Comparison of ENCODE assay signal across 21 cellular contexts in genomic region chr4:8579526-8580320, GRCh38. TPM values are rescaled to one million over a fixed set of nuclear protein-coding genes. Genes with fewer than 3 reads are reported as not detected.
A peak's percentile ranks its signal among the peaks of the same experiment; 100 is the strongest.
DNase-seq lines count a peak whose midpoint lies in the region; ATAC-seq and TF ChIP-seq lines count a peak whose summit lies in the region.
"Had no signal": no experiment of that assay in that cellular context is flagged by ENCODE, and none has a peak within 500 bp of the region (broad histone marks: within the 10 kb centered on the region; RNA-seq: fewer than 3 reads in every experiment).

No MANE protein-coding gene starts in this region.

- no peaks in the 10 kb centered on the region for H3K79me2 ChIP-seq in osteoblast (ENCODE audit: insufficient read depth, low read length)

- H3K36me3 Mint-ChIP-seq in endodermal cell (ENCODE audit: low read depth) = no peaks in the 10 kb centered on the region
- H3K36me3 Mint-ChIP-seq: activated CD8-positive, alpha-beta memory T cell treated with anti-CD3 and anti-CD28 coated beads, Interleukin-2, amount 10 ng/mL, durations not matched to agents 7 days and 5 days had no signal

- TF ChIP-seq EP300 in Ishikawa (IDR thresholded peaks at IDR 0.05; ENCODE audit: borderline replicate concordance) = no peak

- H2AFZ ChIP-seq in osteoblast (ENCODE audit: low read length) = no peak overlapping the region
- H2AFZ ChIP-seq: GM23248 had no signal

- H3K4me1 ChIP-seq in endodermal cell (ENCODE audit: control insufficient read depth, insufficient read depth, low read length) (peaks cover 22% of the 10 kb centered on the region), osteoblast (ENCODE audit: insufficient read depth, low read length) (no peaks in the 10 kb centered on the region)
- H3K4me1 ChIP-seq: A549, breast epithelium, gastrocnemius medialis had no signal

- TF ChIP-seq RAD21 in Ishikawa (IDR thresholded peaks at IDR 0.05; ENCODE audit: low read depth) = no peak

- TF ChIP-seq CTCF in endodermal cell (conservative IDR thresholded peaks at IDR 0.05) (no peak), osteoblast (IDR thresholded peaks at IDR 0.05; ENCODE audit: extremely low read depth, low read depth, low read length) (no peak)

- ATAC-seq in HG03095 (IDR thresholded peaks at IDR 0.05; ENCODE audit: unreplicated experiment) = no peak
- ATAC-seq: gastrocnemius medialis had no signal

- 14 to 33% methylated on average over 8 to 12 of the region's 12 CpGs for WGBS in endodermal cell (ENCODE audit: insufficient coverage in 1 of 2, insufficient read length in 1 of 2), 2 experiments

- H3K4me1 Mint-ChIP-seq in endodermal cell = peaks cover 32% of the 10 kb centered on the region
- H3K4me1 Mint-ChIP-seq: activated CD4-positive, alpha-beta T cell treated with anti-CD3 and anti-CD28 coated beads, Interleukin-2, amount 10 ng/mL, durations not matched to agents 7 days and 5 days; activated CD8-positive, alpha-beta memory T cell treated with anti-CD3 and anti-CD28 coated beads, Interleukin-2, amount 10 ng/mL, durations not matched to agents 7 days and 5 days had no signal

- no peak overlapping the region for H3K27ac ChIP-seq in endodermal cell (ENCODE audit: low read depth, low read length)
- H3K27ac ChIP-seq in osteoblast (ENCODE audit: low read depth, low read length) = no peak overlapping the region
- H3K27ac ChIP-seq: A549, breast epithelium, coronary artery, gastrocnemius medialis, GM23248, SK-N-MC had no signal

- H3K4me3 ChIP-seq in endodermal cell (ENCODE audit: low read length) (no peak overlapping the region), osteoblast (ENCODE audit: insufficient read depth, low read length) (no peak overlapping the region)
- H3K4me3 ChIP-seq: A549, coronary artery, gastrocnemius medialis, GM23248, SK-N-MC had no signal

- no peaks in the 10 kb centered on the region for H4K20me1 ChIP-seq in osteoblast (ENCODE audit: insufficient read depth, low read length)

- H3K9me3 Mint-ChIP-seq in endodermal cell = no peaks in the 10 kb centered on the region
- H3K9me3 Mint-ChIP-seq: activated CD4-positive, alpha-beta T cell treated with anti-CD3 and anti-CD28 coated beads, Interleukin-2, amount 10 ng/mL, durations not matched to agents 7 days and 5 days; activated naive CD4-positive, alpha-beta T cell treated with anti-CD3 and anti-CD28 coated beads for 36 hours had no signal

- H3K4me2 ChIP-seq in osteoblast (ENCODE audit: insufficient read depth, low read length) = no peak overlapping the region
- H3K4me2 ChIP-seq: A549 had no signal

- H3K9me3 ChIP-seq in endodermal cell (ENCODE audit: control insufficient read depth, low read length) (no peaks in the 10 kb centered on the region), osteoblast (ENCODE audit: low read depth, low read length) (no peaks in the 10 kb centered on the region)
- H3K9me3 ChIP-seq: A549, breast epithelium, gastrocnemius medialis had no signal

- DNase-seq in 8988T = peak; percentile 5
- no peak for DNase-seq in endodermal cell
- peak; percentile 80 for DNase-seq in osteoblast (ENCODE audit: insufficient read length, low spot score, missing footprints)
- no peak for DNase-seq in midbrain (lab: John Stamatoyannopoulos, UW)
- DNase-seq in NCI-H2196 (lab: John Stamatoyannopoulos, UW; ENCODE audit: unreplicated experiment) = no peak
- no peak for DNase-seq in HT-29 (ENCODE audit: low spot score)
- DNase-seq: gastrocnemius medialis; NCI-H187; stimulated activated naive CD4-positive, alpha-beta T cell treated with Interleukin-2 at 50 U/mL for 16 hours had no signal

- no peak overlapping the region for H3K27ac Mint-ChIP-seq in endodermal cell
- H3K27ac Mint-ChIP-seq: activated CD4-positive, alpha-beta T cell treated with anti-CD3 and anti-CD28 coated beads, Interleukin-2, amount 10 ng/mL, durations not matched to agents 7 days and 5 days; activated CD8-positive, alpha-beta memory T cell treated with anti-CD3 and anti-CD28 coated beads, Interleukin-2, amount 10 ng/mL, durations not matched to agents 7 days and 5 days; activated naive CD4-positive, alpha-beta T cell treated with anti-CD3 and anti-CD28 coated beads for 36 hours had no signal

- H3K36me3 ChIP-seq in endodermal cell (ENCODE audit: control insufficient read depth, insufficient read depth, low read length) (peaks cover 5% of the 10 kb centered on the region), osteoblast (ENCODE audit: insufficient read depth, low read length) (no peaks in the 10 kb centered on the region)
- H3K36me3 ChIP-seq: breast epithelium, gastrocnemius medialis had no signal

- no peak overlapping the region for H3K9ac ChIP-seq in endodermal cell (ENCODE audit: extremely low read depth, low read length, poor library complexity, severe bottlenecking)
- H3K9ac ChIP-seq: GM23248 had no signal

- H3K27me3 ChIP-seq in endodermal cell (ENCODE audit: control insufficient read depth, insufficient read depth, low read length, poor library complexity, severe bottlenecking) (peaks cover 32% of the 10 kb centered on the region), osteoblast (ENCODE audit: insufficient read depth, low read length) (peaks cover 28% of the 10 kb centered on the region)

- H3K27me3 Mint-ChIP-seq in endodermal cell (ENCODE audit: insufficient read depth) = peaks cover 45% of the 10 kb centered on the region
- H3K27me3 Mint-ChIP-seq: activated CD4-positive, alpha-beta T cell treated with anti-CD3 and anti-CD28 coated beads, Interleukin-2, amount 10 ng/mL, durations not matched to agents 7 days and 5 days had no signal

- H3K4me3 Mint-ChIP-seq in endodermal cell = peak overlapping the region; percentile 43
- H3K4me3 Mint-ChIP-seq: activated CD4-positive, alpha-beta T cell treated with anti-CD3 and anti-CD28 coated beads, Interleukin-2, amount 10 ng/mL, durations not matched to agents 7 days and 5 days; activated CD8-positive, alpha-beta memory T cell treated with anti-CD3 and anti-CD28 coated beads, Interleukin-2, amount 10 ng/mL, durations not matched to agents 7 days and 5 days; activated naive CD4-positive, alpha-beta T cell treated with anti-CD3 and anti-CD28 coated beads for 36 hours had no signal

TF ChIP-seq in Ishikawa, 13 proteins besides CTCF, POLR2A, EP300 and RAD21:
- TF ChIP-seq TCF12 (IDR thresholded peaks at IDR 0.05; ENCODE audit: low read depth) = no peak
- no peak for TF ChIP-seq REST (IDR thresholded peaks at IDR 0.05; ENCODE audit: low read depth)
- TF ChIP-seq ZBTB7A (IDR thresholded peaks at IDR 0.05; ENCODE audit: low read depth) = 0 out of 2 replicates have a peak, but pooled peaks have one; percentile 3
- no peak for TF ChIP-seq TEAD4 (IDR thresholded peaks at IDR 0.05)

RNA-seq across cellular contexts. Expression of gene GPR78, which starts 0.5 kb away (rescaled TPM):
- total RNA-seq in endodermal cell = 1 to 10 TPM; 3.7 to 8.1 TPM
- polyA plus RNA-seq in endodermal cell (2013, experiment 1 of 2) = 0.82 TPM
- 1.2 TPM for polyA plus RNA-seq in endodermal cell (2013, experiment 2 of 2)
- 1.2 and 1.8 TPM in 2 replicates for total RNA-seq in osteoblast
- not detected in 2 replicates for total RNA-seq in HT-29 (2014; rRNA removed; shearing (Covaris generic))
- total RNA-seq: activated CD4-positive, alpha-beta T cell treated with anti-CD3 and anti-CD28 coated beads, Interleukin-2, amount 10 ng/mL, durations not matched to agents 7 days and 5 days; activated CD8-positive, alpha-beta memory T cell treated with anti-CD3 and anti-CD28 coated beads, Interleukin-2, amount 10 ng/mL, durations not matched to agents 7 days and 5 days; activated naive CD4-positive, alpha-beta T cell treated with anti-CD3 and anti-CD28 coated beads for 36 hours; gastrocnemius medialis; GM23248; kidney epithelial cell; lung microvascular endothelial cell had no signal

RNA-seq across cellular contexts. Expression of gene CPZ, which starts 12.8 kb away (rescaled TPM):
- total RNA-seq in endodermal cell (10 to 100 TPM; 23.9 to 33.6 TPM), osteoblast (21.2 and 44.5 TPM in 2 replicates)
- polyA plus RNA-seq in endodermal cell (2013, experiment 1 of 2) = 6.2 TPM
- polyA plus RNA-seq in endodermal cell (2013, experiment 2 of 2) = 7.2 TPM
- not detected in 2 replicates for total RNA-seq in HT-29 (2014; rRNA removed; shearing (Covaris generic))
- total RNA-seq: activated CD4-positive, alpha-beta T cell treated with anti-CD3 and anti-CD28 coated beads, Interleukin-2, amount 10 ng/mL, durations not matched to agents 7 days and 5 days; activated CD8-positive, alpha-beta memory T cell treated with anti-CD3 and anti-CD28 coated beads, Interleukin-2, amount 10 ng/mL, durations not matched to agents 7 days and 5 days; activated naive CD4-positive, alpha-beta T cell treated with anti-CD3 and anti-CD28 coated beads for 36 hours; gastrocnemius medialis; lung microvascular endothelial cell had no signal

Comparison
In these comparisons a context has a peak if more than half of its experiments do, and no peak if none do; other contexts are left out.
1. DNase-seq: peak in 8988T (single experiment) and osteoblast (single experiment); none in endodermal cell (single experiment), midbrain (single experiment), NCI-H2196 (single experiment) and HT-29 (single experiment).
2. RNA of gene CPZ, which starts 12.8 kb away (total RNA-seq): 21.2 to 44.5 TPM in osteoblast and 23.9 to 33.6 TPM in endodermal cell; not detected in HT-29; every median in the first group is over 10 times any median in the second.